10 cellular contexts compared by ENCODE assay signal in the genomic region with DNA sequence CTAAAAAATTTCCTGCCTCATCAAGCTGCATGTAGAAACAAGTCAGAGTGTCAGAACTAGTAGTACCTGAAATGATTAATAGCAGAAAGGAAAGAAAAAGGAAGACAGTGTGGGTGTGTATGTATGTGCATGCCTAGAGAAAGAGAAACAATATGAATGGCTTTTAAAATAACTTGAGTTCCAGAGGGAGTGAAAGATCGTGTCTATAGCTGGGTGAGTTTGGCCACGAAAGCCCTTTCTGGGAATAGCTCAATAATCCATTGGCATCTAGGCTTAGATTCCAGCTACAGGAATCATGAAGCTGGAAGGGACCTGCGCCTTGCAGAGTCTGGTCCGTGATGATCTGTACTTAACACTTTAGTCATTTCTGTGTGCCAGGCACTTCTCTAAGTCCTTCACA.
DNase-seq lines count a peak whose midpoint lies in the region; ATAC-seq, FAIRE-seq and TF ChIP-seq lines count a peak whose summit lies in the region.
"Had no signal": no experiment of that assay in that cellular context is flagged by ENCODE, and none has a peak within 500 bp of the region (broad histone marks: within the 10 kb centered on the region; RNA-seq: fewer than 3 reads in every experiment).

No MANE protein-coding gene starts in this region.

- FAIRE-seq in RCC 7860 (lab: Jason Lieb, UNC): no peak

- DNase-seq in A172 (ENCODE audit: low spot score) (peak; percentile 5), chondrocyte (ENCODE audit: low spot score) (no peak), RCC 7860 (ENCODE audit: low spot score) (no peak), natural killer cell (no peak), SIG-M5 treated with dmso at 0.1 percent for 504 hours (lab: John Stamatoyannopoulos, UW; ENCODE audit: unreplicated experiment) (no peak), NCI-H2196 treated with DMSO at 0.1 percent for 48 hours (lab: John Stamatoyannopoulos, UW; ENCODE audit: unreplicated experiment) (no peak)
- DNase-seq: activated CD8-positive, alpha-beta memory T cell treated with anti-CD3 and anti-CD28 coated beads for 24 hours; head of caudate nucleus had no signal

- no peaks in the 10 kb centered on the region for H3K27me3 Mint-ChIP-seq in chondrocyte (ENCODE audit: low read depth)
- no peaks in the 10 kb centered on the region for H3K27me3 Mint-ChIP-seq in natural killer cell (ENCODE audit: low read depth in 2 of 2)

- H3K4me1 Mint-ChIP-seq in chondrocyte (ENCODE audit: low read depth) (peaks cover 45% of the 10 kb centered on the region), natural killer cell (no peaks in the 10 kb centered on the region)

- H3K27ac Mint-ChIP-seq in chondrocyte (ENCODE audit: unreplicated experiment): peak overlapping the region; percentile 83
- no peak overlapping the region for H3K27ac Mint-ChIP-seq in natural killer cell

- ATAC-seq in GM19023 (IDR thresholded peaks at IDR 0.05; ENCODE audit: unreplicated experiment): peak; percentile 76
- ATAC-seq in HG03108 (IDR thresholded peaks at IDR 0.05; ENCODE audit: unreplicated experiment): peak; percentile 57
- ATAC-seq in natural killer cell: no peak

- H3K9me3 Mint-ChIP-seq in chondrocyte (ENCODE audit: low read depth) (no peaks in the 10 kb centered on the region), natural killer cell (no peaks in the 10 kb centered on the region)

- TF ChIP-seq CTCF in chondrocyte (IDR thresholded peaks at IDR 0.05): no peak
- TF ChIP-seq CTCF in natural killer cell (IDR thresholded peaks at IDR 0.05): no peak

- H3K36me3 Mint-ChIP-seq in chondrocyte (ENCODE audit: low read depth) (no peaks in the 10 kb centered on the region), natural killer cell (no peaks in the 10 kb centered on the region)

- H3K4me3 Mint-ChIP-seq in chondrocyte (ENCODE audit: unreplicated experiment) (peak overlapping the region; percentile 47), natural killer cell (no peak overlapping the region)

- intact Hi-C loops in natural killer cell (cut with micrococcal nuclease): no loop called here

Comparison
In these comparisons a context has a peak if more than half of its experiments do, and no peak if none do; other contexts are left out.
1. ATAC-seq: peak in GM19023 (single experiment) and HG03108 (single experiment); none in natural killer cell (0 of 3).